In the genomic region with DNA sequence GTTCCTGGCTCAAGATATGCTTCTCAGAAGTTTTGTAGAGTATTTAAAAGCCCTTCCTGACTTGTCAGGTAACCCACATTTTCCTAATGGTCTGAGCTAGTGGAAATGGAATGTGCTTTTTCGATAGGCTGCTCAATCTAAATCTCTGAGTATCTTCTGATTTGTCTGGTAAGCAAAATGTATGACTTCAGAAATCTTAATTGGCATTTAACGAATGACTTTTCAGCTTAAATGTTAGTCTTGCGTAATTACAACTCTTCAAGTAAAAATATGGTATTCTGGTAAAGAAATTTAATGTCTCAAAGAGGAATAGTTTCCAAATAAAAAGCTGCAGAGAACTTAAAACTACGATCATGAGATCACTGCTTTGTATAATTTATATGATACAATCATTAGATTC, we compare ENCODE assay signal across 1 cellular context.
TF ChIP-seq lines count a peak whose summit lies in the region.

No MANE protein-coding gene starts in this region.

TF ChIP-seq in HepG2, 621 proteins besides CTCF, POLR2A, EP300 and RAD21 (continued from another document):
- TF ChIP-seq, protein P1, sequence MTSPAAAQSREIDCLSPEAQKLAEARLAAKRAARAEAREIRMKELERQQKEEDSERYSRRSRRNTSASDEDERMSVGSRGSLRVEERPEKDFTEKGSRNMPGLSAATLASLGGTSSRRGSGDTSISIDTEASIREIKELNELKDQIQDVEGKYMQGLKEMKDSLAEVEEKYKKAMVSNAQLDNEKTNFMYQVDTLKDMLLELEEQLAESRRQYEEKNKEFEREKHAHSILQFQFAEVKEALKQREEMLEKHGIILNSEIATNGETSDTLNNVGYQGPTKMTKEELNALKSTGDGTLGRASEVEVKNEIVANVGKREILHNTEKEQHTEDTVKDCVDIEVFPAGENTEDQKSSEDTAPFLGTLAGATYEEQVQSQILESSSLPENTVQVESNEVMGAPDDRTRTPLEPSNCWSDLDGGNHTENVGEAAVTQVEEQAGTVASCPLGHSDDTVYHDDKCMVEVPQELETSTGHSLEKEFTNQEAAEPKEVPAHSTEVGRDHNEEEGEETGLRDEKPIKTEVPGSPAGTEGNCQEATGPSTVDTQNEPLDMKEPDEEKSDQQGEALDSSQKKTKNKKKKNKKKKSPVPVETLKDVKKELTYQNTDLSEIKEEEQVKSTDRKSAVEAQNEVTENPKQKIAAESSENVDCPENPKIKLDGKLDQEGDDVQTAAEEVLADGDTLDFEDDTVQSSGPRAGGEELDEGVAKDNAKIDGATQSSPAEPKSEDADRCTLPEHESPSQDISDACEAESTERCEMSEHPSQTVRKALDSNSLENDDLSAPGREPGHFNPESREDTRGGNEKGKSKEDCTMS (CRISPR knock-in tag; conservative IDR thresholded peaks at IDR 0.05), result no peak
